8 cellular contexts compared by ENCODE assay signal in the genomic region with DNA sequence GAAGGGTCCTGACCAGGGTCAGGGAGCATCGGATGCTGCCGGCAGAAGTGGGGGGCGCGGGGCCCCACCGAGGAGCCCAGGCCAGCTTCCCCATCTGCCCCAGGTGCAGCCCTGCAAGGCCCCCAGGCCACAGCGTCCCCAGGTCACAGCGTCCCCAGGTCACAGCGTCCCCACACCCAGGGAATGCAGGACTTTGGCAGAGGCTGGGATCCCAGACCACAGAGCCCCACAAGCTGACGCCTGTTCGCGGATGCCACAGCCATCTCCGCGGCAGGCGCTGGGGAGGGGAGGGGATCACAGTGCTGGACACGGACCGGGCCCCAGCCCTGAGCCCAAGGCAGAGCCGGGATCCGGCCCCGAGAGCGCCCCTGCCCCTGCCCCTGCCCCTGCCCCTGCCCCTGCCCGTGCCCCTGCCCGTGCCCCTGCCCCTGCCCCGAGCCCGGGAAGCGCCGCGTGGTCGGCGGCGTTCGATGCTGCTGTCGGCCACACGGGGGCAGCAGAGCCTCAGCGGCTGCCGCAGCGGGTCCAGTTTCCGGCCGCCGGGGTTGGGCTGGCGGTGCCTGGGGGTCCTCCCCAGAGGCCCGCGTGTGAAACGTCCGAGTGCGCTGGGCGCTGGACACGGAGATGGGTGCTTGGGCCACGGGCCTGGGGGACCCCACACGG. TPM values are rescaled to one million over a fixed set of nuclear protein-coding genes. Genes with fewer than 3 reads are reported as not detected.
DNase-seq lines count a peak whose midpoint lies in the region; ATAC-seq and TF ChIP-seq lines count a peak whose summit lies in the region.
"Not testable (repeated sequence)": the region's sequence is repeated elsewhere in the genome, so short reads cannot be mapped to it uniquely, and the experiment has no call there.

No MANE protein-coding gene starts in this region.

- peak overlapping the region; percentile 56 for H3K4me3 ChIP-seq in OCI-LY7 (ENCODE audit: low read depth, low read length, poor library complexity, severe bottlenecking)
- H3K4me3 ChIP-seq in lung, upper lobe of right lung: not testable (repeated sequence)

- CTCF ChIA-PET in OCI-LY7 (lab: Charles Lee; ENCODE audit: unreplicated experiment): not testable (repeated sequence)

- H3K36me3 ChIP-seq in OCI-LY7 (ENCODE audit: insufficient read depth, low read length); lung (ENCODE audit: control insufficient read depth in 2 of 2, insufficient read depth in 2 of 2, low read length in 2 of 2); upper lobe of right lung: not testable (repeated sequence)

- peak overlapping the region; percentile 81 for H3K4me2 ChIP-seq in OCI-LY7 (ENCODE audit: low read length)

- not testable (repeated sequence) for TF ChIP-seq CTCF in OCI-LY7 (conservative IDR thresholded peaks at IDR 0.05; ENCODE audit: low read length); lung (IDR thresholded peaks at IDR 0.05; ENCODE audit: control extremely low read depth, extremely low read depth); upper lobe of right lung (IDR thresholded peaks at IDR 0.05)

- not testable (repeated sequence) for H3K4me1 Mint-ChIP-seq in activated naive CD8-positive, alpha-beta T cell treated with anti-CD3 and anti-CD28 coated beads, Interleukin-2, amount 10 ng/mL, durations not matched to agents 7 days and 5 days

- H3K27ac Mint-ChIP-seq in activated naive CD8-positive, alpha-beta T cell treated with anti-CD3 and anti-CD28 coated beads, Interleukin-2, amount 10 ng/mL, durations not matched to agents 7 days and 5 days: not testable (repeated sequence)

- H3K79me2 ChIP-seq in OCI-LY7 (ENCODE audit: insufficient read depth, low read depth, low read length): not testable (repeated sequence)

- ATAC-seq in GM18511 (IDR thresholded peaks at IDR 0.05; ENCODE audit: unreplicated experiment) (peak; percentile 42), GM19468 (IDR thresholded peaks at IDR 0.05; ENCODE audit: extremely low read depth, unreplicated experiment) (peak; percentile 25), HG02763 (IDR thresholded peaks at IDR 0.05; ENCODE audit: unreplicated experiment) (peak; percentile 49), HG03342 (IDR thresholded peaks at IDR 0.05; ENCODE audit: unreplicated experiment) (peak; percentile 39), lung (ENCODE audit: insufficient read depth, low FRiP score) (peak; percentile 73), upper lobe of right lung (peak; percentile 68)
- ATAC-seq in activated naive CD8-positive, alpha-beta T cell treated with anti-CD3 and anti-CD28 coated beads, Interleukin-2, amount 10 ng/mL, durations not matched to agents 7 days and 5 days (ENCODE audit: low read depth): peak; percentile 55

- H4K20me1 ChIP-seq in OCI-LY7 (ENCODE audit: insufficient read depth, low read length): not testable (repeated sequence)

- not testable (repeated sequence) for H3K36me3 Mint-ChIP-seq in activated naive CD8-positive, alpha-beta T cell treated with anti-CD3 and anti-CD28 coated beads, Interleukin-2, amount 10 ng/mL, durations not matched to agents 7 days and 5 days

- H3K9me3 Mint-ChIP-seq in activated naive CD8-positive, alpha-beta T cell treated with anti-CD3 and anti-CD28 coated beads, Interleukin-2, amount 10 ng/mL, durations not matched to agents 7 days and 5 days: not testable (repeated sequence)

- WGBS in lung, 2 donors: 19 to 70% methylated on average over 2 to 20 of the region's 49 CpGs

- BruUV-seq in OCI-LY7 (replicated peaks; lab: Mats Ljungman, UMichigan): not testable (repeated sequence)

- intact Hi-C loops in OCI-LY7 (cut with micrococcal nuclease; ENCODE audit: unreplicated experiment); upper lobe of right lung (cut with DNase I): not testable (repeated sequence)

- not testable (repeated sequence) for H3K9me2 ChIP-seq in OCI-LY7 (ENCODE audit: insufficient read depth, low read length)

- H3K4me1 ChIP-seq in OCI-LY7 (ENCODE audit: insufficient read depth, low read length, poor library complexity, severe bottlenecking): peaks cover 48% of the 10 kb centered on the region
- not testable (repeated sequence) for H3K4me1 ChIP-seq in lung (ENCODE audit: control insufficient read depth in 2 of 2, insufficient read depth in 2 of 2, low read length in 2 of 2); upper lobe of right lung

- DNase-seq in OCI-LY7 (ENCODE audit: low spot score) (peak; percentile 46), upper lobe of right lung (peak; percentile 60)
- DNase-seq in activated naive CD8-positive, alpha-beta T cell treated with anti-CD3 and anti-CD28 coated beads, Interleukin-2, amount 10 ng/mL, durations not matched to agents 7 days and 5 days: peak; percentile 65
- not testable (repeated sequence) for DNase-seq in lung (ENCODE audit: low spot score)

- not testable (repeated sequence) for H2AFZ ChIP-seq in OCI-LY7 (ENCODE audit: low read length)

- not testable (repeated sequence) for H3K27me3 ChIP-seq in lung (ENCODE audit: control insufficient read depth, insufficient read depth); upper lobe of right lung

- not testable (repeated sequence) for H3K4me3 Mint-ChIP-seq in activated naive CD8-positive, alpha-beta T cell treated with anti-CD3 and anti-CD28 coated beads, Interleukin-2, amount 10 ng/mL, durations not matched to agents 7 days and 5 days

- POLR2A ChIA-PET in OCI-LY7 (lab: Charles Lee); activated naive CD8-positive, alpha-beta T cell treated with anti-CD3 and anti-CD28 coated beads, Interleukin-2, amount 10 ng/mL, durations not matched to agents 7 days and 5 days (lab: Charles Lee): not testable (repeated sequence)

- H3K27me3 Mint-ChIP-seq in activated naive CD8-positive, alpha-beta T cell treated with anti-CD3 and anti-CD28 coated beads, Interleukin-2, amount 10 ng/mL, durations not matched to agents 7 days and 5 days: not testable (repeated sequence)

- not testable (repeated sequence) for H3K9me3 ChIP-seq in OCI-LY7 (ENCODE audit: low read length); lung (ENCODE audit: control insufficient read depth in 2 of 2, insufficient read depth in 1 of 2, low read length in 1 of 2); upper lobe of right lung

- H3K27ac ChIP-seq in OCI-LY7 (ENCODE audit: low read depth, low read length, poor library complexity, severe bottlenecking): peak overlapping the region; percentile 72
- not testable (repeated sequence) for H3K27ac ChIP-seq in lung (ENCODE audit: low read depth in 1 of 2, low read length in 1 of 2); upper lobe of right lung

RNA-seq across cellular contexts. Expression of a gene that starts 33.1 kb away (rescaled TPM):
- total RNA-seq in OCI-LY7 (2014; rRNA removed; shearing (Covaris generic)): 0.25 and 0.70 TPM in 2 replicates
- total RNA-seq in OCI-LY7 (2022): 0.21 and 0.31 TPM in 2 replicates
- total RNA-seq in activated naive CD8-positive, alpha-beta T cell treated with anti-CD3 and anti-CD28 coated beads, Interleukin-2, amount 10 ng/mL, durations not matched to agents 7 days and 5 days: 1 to 10 TPM; 8.1 to 8.8 TPM
- total RNA-seq in lung: 1 to 10 TPM; 3.0 to 5.4 TPM
- polyA plus RNA-seq in lung: 1 to 10 TPM; 1.1 to 2.6 TPM
- 1.5 TPM for total RNA-seq in upper lobe of right lung
